1 cellular context compared by ENCODE assay signal in genomic region chr19:29812080-29812880, GRCh38.
TF ChIP-seq lines count a peak whose summit lies in the region.

No MANE protein-coding gene starts in this region.

TF ChIP-seq in HEK293, 187 proteins besides CTCF, POLR2A, EP300 and RAD21 (continued from another document and continues in another):
- TF ChIP-seq ZBTB10 (tag by site-specific recombination; IDR thresholded peaks at IDR 0.05) (peak; percentile 53; the same call in 1 of the 2 replicates), ATF2 (tag by site-specific recombination; IDR thresholded peaks at IDR 0.05; ENCODE audit: low read depth) (no peak), ZNF175 (tag by site-specific recombination; IDR thresholded peaks at IDR 0.05) (no peak), ZNF768 (tag by site-specific recombination; IDR thresholded peaks at IDR 0.05) (no peak), HOXD13 (CRISPR knock-in tag; IDR thresholded peaks at IDR 0.05; ENCODE audit: borderline replicate concordance) (no peak), ZNF214 (tag by site-specific recombination; IDR thresholded peaks at IDR 0.05; ENCODE audit: borderline replicate concordance) (no peak), ZNF843 (tag by site-specific recombination; IDR thresholded peaks at IDR 0.05) (no peak), ZNF571 (tag by site-specific recombination; IDR thresholded peaks at IDR 0.05) (no peak), ZNF561 (tag by site-specific recombination; IDR thresholded peaks at IDR 0.05; ENCODE audit: borderline replicate concordance) (peak; percentile 75; the same call in 1 of the 2 replicates), ZNF292 (tag by site-specific recombination; IDR thresholded peaks at IDR 0.05; ENCODE audit: borderline replicate concordance, low read depth) (no peak), PBX3 (CRISPR knock-in tag; IDR thresholded peaks at IDR 0.05) (0 out of 2 replicates have a peak, but pooled peaks have one; percentile 43), PRDM2 (tag by site-specific recombination; IDR thresholded peaks at IDR 0.05; ENCODE audit: borderline replicate concordance) (no peak), ZNF76 (tag by site-specific recombination; IDR thresholded peaks at IDR 0.05; ENCODE audit: borderline replicate concordance, low read depth) (peak; percentile 92), KLF8 (tag by site-specific recombination; IDR thresholded peaks at IDR 0.05) (peak; percentile 39; the same call in 1 of the 2 replicates), ZNF785 (tag by site-specific recombination; IDR thresholded peaks at IDR 0.05) (0 out of 2 replicates have a peak, but pooled peaks have one; percentile 42), EGR2 (tag by site-specific recombination; IDR thresholded peaks at IDR 0.05; ENCODE audit: low read depth) (no peak), ZFP69B (tag by site-specific recombination; IDR thresholded peaks at IDR 0.05) (peak; percentile 71; the same call in 1 of the 2 replicates), WT1 (tag by site-specific recombination; IDR thresholded peaks at IDR 0.05) (no peak), ZNF692 (tag by site-specific recombination; IDR thresholded peaks at IDR 0.05) (peak; percentile 44; the same call in 1 of the 2 replicates), ZNF202 (tag by site-specific recombination; IDR thresholded peaks at IDR 0.05; ENCODE audit: borderline replicate concordance) (no peak), ZNF596 (tag by site-specific recombination; IDR thresholded peaks at IDR 0.05) (0 out of 2 replicates have a peak, but pooled peaks have one; percentile 18), ZBTB11 (tag by site-specific recombination; conservative IDR thresholded peaks at IDR 0.05; ENCODE audit: low read depth) (peak; percentile 20; the same call in 1 of the 2 replicates), ZNF660 (tag by site-specific recombination; IDR thresholded peaks at IDR 0.05) (peak; percentile 23; the same call in 1 of the 2 replicates), ZNF513 (tag by site-specific recombination; IDR thresholded peaks at IDR 0.05) (peak; percentile 17; the same call in 1 of the 2 replicates), ZNF677 (tag by site-specific recombination; IDR thresholded peaks at IDR 0.05) (peak; percentile 51; the same call in 1 of the 2 replicates), KLF17 (tag by site-specific recombination; IDR thresholded peaks at IDR 0.05) (peak; percentile 49; the same call in 1 of the 2 replicates), ZNF580 (tag by site-specific recombination; IDR thresholded peaks at IDR 0.05) (no peak), SETDB1 (IDR thresholded peaks at IDR 0.05; ENCODE audit: insufficient read length, low read length) (no peak), ZBTB26 (tag by site-specific recombination; optimal IDR thresholded peaks at IDR 0.05) (peak; percentile 77), ZNF621 (tag by site-specific recombination; IDR thresholded peaks at IDR 0.05) (no peak), ZNF146 (tag by site-specific recombination; IDR thresholded peaks at IDR 0.05) (peak; percentile 10; the same call in 1 of the 2 replicates), ZBTB7A (tag by site-specific recombination; IDR thresholded peaks at IDR 0.05; ENCODE audit: low read depth) (no peak)
